ENCODE assay signal across 1 cellular context in the genomic region with DNA sequence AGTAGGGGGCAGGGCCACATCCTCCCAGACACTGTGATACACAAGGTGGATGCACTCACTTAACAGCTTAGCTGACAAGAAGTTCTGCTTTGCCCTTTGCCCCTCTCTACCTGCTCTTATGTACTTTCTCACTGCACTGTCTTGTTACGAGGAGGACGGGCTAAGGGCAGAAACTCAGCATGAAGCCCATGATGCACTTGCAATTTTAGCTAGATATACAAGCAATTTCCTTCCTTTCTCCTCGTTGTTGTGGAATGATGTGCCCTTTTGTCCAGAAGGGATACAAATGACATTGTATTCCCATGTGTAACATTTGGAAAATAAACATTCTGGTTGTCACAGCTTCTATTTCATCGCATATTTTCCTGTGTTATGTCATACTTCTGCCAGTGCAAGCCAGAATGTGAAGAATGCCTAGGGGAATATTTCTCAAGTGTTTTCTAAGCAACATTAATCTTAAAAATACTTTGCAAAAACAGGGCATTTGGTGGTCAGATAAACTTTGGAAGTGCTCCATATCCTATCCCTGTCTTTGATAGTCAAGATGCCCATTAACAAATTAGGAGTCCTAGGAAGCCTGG.
TF ChIP-seq lines count a peak whose summit lies in the region.

No MANE protein-coding gene starts in this region.

TF ChIP-seq in SK-N-SH, 30 proteins besides CTCF, POLR2A, EP300 and RAD21 (continued from another document):
- TF ChIP-seq, protein P1, sequence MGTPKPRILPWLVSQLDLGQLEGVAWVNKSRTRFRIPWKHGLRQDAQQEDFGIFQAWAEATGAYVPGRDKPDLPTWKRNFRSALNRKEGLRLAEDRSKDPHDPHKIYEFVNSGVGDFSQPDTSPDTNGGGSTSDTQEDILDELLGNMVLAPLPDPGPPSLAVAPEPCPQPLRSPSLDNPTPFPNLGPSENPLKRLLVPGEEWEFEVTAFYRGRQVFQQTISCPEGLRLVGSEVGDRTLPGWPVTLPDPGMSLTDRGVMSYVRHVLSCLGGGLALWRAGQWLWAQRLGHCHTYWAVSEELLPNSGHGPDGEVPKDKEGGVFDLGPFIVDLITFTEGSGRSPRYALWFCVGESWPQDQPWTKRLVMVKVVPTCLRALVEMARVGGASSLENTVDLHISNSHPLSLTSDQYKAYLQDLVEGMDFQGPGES (IDR thresholded peaks at IDR 0.05; ENCODE audit: low read depth, low read length), result no peak
- TF ChIP-seq GATA2 (CRISPR knock-in tag; IDR thresholded peaks at IDR 0.05), result no peak
